1 cellular context compared by ENCODE assay signal in genomic region chr6:26317503-26317902, GRCh38.
TF ChIP-seq lines count a peak whose summit lies in the region.

No MANE protein-coding gene starts in this region.

TF ChIP-seq in K562, 482 proteins besides CTCF, POLR2A, EP300 and RAD21 (continued from another document):
- TF ChIP-seq, protein P1, sequence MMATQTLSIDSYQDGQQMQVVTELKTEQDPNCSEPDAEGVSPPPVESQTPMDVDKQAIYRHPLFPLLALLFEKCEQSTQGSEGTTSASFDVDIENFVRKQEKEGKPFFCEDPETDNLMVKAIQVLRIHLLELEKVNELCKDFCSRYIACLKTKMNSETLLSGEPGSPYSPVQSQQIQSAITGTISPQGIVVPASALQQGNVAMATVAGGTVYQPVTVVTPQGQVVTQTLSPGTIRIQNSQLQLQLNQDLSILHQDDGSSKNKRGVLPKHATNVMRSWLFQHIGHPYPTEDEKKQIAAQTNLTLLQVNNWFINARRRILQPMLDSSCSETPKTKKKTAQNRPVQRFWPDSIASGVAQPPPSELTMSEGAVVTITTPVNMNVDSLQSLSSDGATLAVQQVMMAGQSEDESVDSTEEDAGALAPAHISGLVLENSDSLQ (IDR thresholded peaks at IDR 0.05): peak; percentile 52
TF ChIP-seq in K562: peak in this region for 5.
